8 cellular contexts compared by ENCODE assay signal in the genomic region with DNA sequence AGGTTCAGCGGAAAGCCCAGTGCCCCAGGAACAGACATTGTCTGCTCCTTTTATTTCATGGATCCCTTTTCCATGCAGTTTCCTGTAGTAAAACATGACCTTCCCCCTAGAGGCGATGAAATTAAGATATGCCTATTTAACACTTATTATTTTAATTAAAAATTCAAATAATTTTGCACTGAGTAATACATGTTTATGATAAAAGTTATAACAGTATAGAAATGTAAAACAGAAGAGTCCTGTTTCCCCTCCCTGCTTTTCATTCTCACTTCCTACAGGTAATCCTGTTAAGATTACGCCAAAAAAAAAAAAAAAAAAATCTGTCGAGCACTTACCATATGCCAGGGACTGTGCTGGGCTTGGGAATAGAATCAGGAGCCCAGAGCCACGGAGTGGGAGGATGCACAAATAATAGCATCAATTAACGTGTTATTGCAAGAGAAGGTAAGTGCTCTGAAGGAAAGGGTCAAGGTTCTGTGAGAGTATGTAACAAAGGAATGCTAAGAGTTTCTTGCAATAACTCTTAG. TPM values are rescaled to one million over a fixed set of nuclear protein-coding genes. Genes with fewer than 3 reads are reported as not detected.
DNase-seq lines count a peak whose midpoint lies in the region; ATAC-seq and TF ChIP-seq lines count a peak whose summit lies in the region.

No MANE protein-coding gene starts in this region.

- intact Hi-C loops in MCF 10A (cut with micrococcal nuclease): loop anchor here (2.0 kb wide), 2 partner anchors 24 to 48 kb away; a partner anchor contains a TSS

- H3K27me3 Mint-ChIP-seq in MCF 10A (ENCODE audit: insufficient read depth, unreplicated experiment): no peaks in the 10 kb centered on the region

- no TSS peak for BruUV-seq in MCF 10A (replicated peaks; lab: Mats Ljungman, UMichigan)

- H3K4me1 ChIP-seq in BLaER1 (peaks cover 40% of the 10 kb centered on the region), muscle layer of colon (ENCODE audit: insufficient read depth, low read length) (peaks cover 16% of the 10 kb centered on the region)

- peak overlapping the region; percentile 80 for H3K4me3 Mint-ChIP-seq in MCF 10A (ENCODE audit: unreplicated experiment)

- H3K4me2 ChIP-seq in BLaER1: peak overlapping the region; percentile 94

- DNase-seq in MCF 10A (ENCODE audit: unreplicated experiment): peak; percentile 0
- DNase-seq in superior temporal gyrus (ENCODE audit: extremely low spot score): no peak
- DNase-seq in left lobe of liver (ENCODE audit: low spot score): no peak
- DNase-seq in stimulated activated CD4-positive, alpha-beta T cell treated with anti-CD3 and anti-CD28 coated beads, Interleukin-4, amount 100 ng/mL, for 1 hour: no peak

- H3K27me3 ChIP-seq in BLaER1 (no peaks in the 10 kb centered on the region), muscle layer of colon (ENCODE audit: control insufficient read depth in 1 of 2, insufficient read depth in 2 of 2, low read length in 2 of 2) (no peaks in the 10 kb centered on the region)

- no peaks in the 10 kb centered on the region for H3K9me3 Mint-ChIP-seq in MCF 10A (ENCODE audit: unreplicated experiment)

- peak overlapping the region; percentile 77 for H3K4me3 ChIP-seq in BLaER1
- peak overlapping the region in 1 of 2 donors; percentile 94 for H3K4me3 ChIP-seq in muscle layer of colon (ENCODE audit: low read depth in 1 of 2, low read length in 2 of 2)

- H3K9ac ChIP-seq in BLaER1 (peak overlapping the region; percentile 84), muscle layer of colon (ENCODE audit: low read length) (no peak overlapping the region)

- H3K27ac Mint-ChIP-seq in MCF 10A (ENCODE audit: low read depth, unreplicated experiment): peak overlapping the region; percentile 29

- POLR2A ChIA-PET in MCF 10A (lab: Yijun Ruan, JAX): interaction anchor here (0.6 to 5.1 kb wide), 20 partner anchors 10 to 168 kb away, joined by 3 to 52 read pairs (median 8); a partner anchor contains a TSS

- CTCF ChIA-PET in MCF 10A (lab: Yijun Ruan, JAX): interaction anchor here (0.6 to 1.7 kb wide), 8 partner anchors 9 to 90 kb away, joined by 3 to 6 read pairs (median 4); no protein-coding TSS in a partner anchor

- peak overlapping the region; percentile 84; the same call in 1 of the 2 replicates for H3K27ac ChIP-seq in BLaER1
- peak overlapping the region; percentile 74 for H3K27ac ChIP-seq in KOPT-K1 (ENCODE audit: low read depth, low read length, poor library complexity, severe bottlenecking)
- H3K27ac ChIP-seq in muscle layer of colon (ENCODE audit: low read depth, low read length): peak overlapping the region; percentile 98

- H3K36me3 ChIP-seq in BLaER1 (peaks cover 16% of the 10 kb centered on the region), KOPT-K1 (ENCODE audit: insufficient read depth, low read length) (peaks cover 16% of the 10 kb centered on the region), muscle layer of colon (ENCODE audit: insufficient read depth, low read length) (no peaks in the 10 kb centered on the region)

- peaks cover 28% of the 10 kb centered on the region for H4K20me1 ChIP-seq in BLaER1

- no peaks in the 10 kb centered on the region for H3K36me3 Mint-ChIP-seq in MCF 10A (ENCODE audit: insufficient read depth, unreplicated experiment)

- TF ChIP-seq CTCF in MCF 10A (IDR thresholded peaks at IDR 0.05; ENCODE audit: unreplicated experiment): no peak

- peaks cover 26% of the 10 kb centered on the region for H3K4me1 Mint-ChIP-seq in MCF 10A (ENCODE audit: insufficient read depth, unreplicated experiment)

- no peak for ATAC-seq in left lobe of liver
- no peak for ATAC-seq in GM21515 (IDR thresholded peaks at IDR 0.05; ENCODE audit: unreplicated experiment)

- H3K9me3 ChIP-seq in BLaER1 (no peaks in the 10 kb centered on the region), KOPT-K1 (ENCODE audit: insufficient read depth, low read length, poor library complexity, severe bottlenecking) (no peaks in the 10 kb centered on the region), muscle layer of colon (ENCODE audit: low read length) (no peaks in the 10 kb centered on the region)

RNA-seq across cellular contexts. Expression of a gene that starts 0.8 kb away (rescaled TPM):
- total RNA-seq in MCF 10A (2022): 14.4 and 15.4 TPM in 2 replicates
- total RNA-seq in left lobe of liver: 54.3 TPM

RNA-seq across cellular contexts. Expression of a gene that starts 41.4 kb away (rescaled TPM):
- total RNA-seq in MCF 10A (2022) (6.0 and 11.5 TPM in 2 replicates), left lobe of liver (1,760 TPM)

RNA-seq across cellular contexts. Expression of a gene that starts 48.4 kb away (rescaled TPM):
- total RNA-seq in MCF 10A (2022) (66.5 and 93.8 TPM in 2 replicates), left lobe of liver (16.1 TPM)

RNA-seq across cellular contexts. Expression of a gene that starts 48.6 kb away (rescaled TPM):
- total RNA-seq in MCF 10A (2022) (249 and 305 TPM in 2 replicates), left lobe of liver (129 TPM)

Comparison
In these comparisons a context has a peak if more than half of its experiments do, and no peak if none do; other contexts are left out.
1. RNA of a gene that starts 41.4 kb away (total RNA-seq): 1,760 TPM in left lobe of liver (single experiment); 6.0 to 11.5 TPM in MCF 10A; every median in the first group is over 100 times any median in the second.
2. Peak in every context shown above with its lines, with median percentiles within 50 percentile points of each other: H3K27ac ChIP-seq.